Comparison of ENCODE assay signal across 13 cellular contexts in the genomic region with DNA sequence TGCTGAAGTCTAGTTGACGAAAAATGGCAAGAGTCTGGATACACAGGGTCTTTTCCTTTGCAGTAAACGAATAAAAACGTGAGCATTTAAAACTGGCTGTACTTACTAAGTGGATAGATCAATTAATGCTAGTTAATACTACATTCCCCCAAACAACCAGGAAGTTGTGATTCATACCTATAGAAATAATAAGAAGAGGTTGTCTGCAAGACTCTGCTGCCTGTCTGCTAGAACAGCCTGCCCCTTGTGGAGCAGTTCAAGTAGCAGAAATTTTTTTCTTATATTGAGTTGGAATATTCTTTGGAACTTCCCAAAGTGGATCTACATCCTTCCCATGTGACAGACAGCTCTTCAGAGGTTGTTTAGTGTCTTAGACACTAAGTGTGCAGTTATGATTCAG.
DNase-seq lines count a peak whose midpoint lies in the region; ATAC-seq, FAIRE-seq and TF ChIP-seq lines count a peak whose summit lies in the region.
"Had no signal": no experiment of that assay in that cellular context is flagged by ENCODE, and none has a peak within 500 bp of the region (broad histone marks: within the 10 kb centered on the region; RNA-seq: fewer than 3 reads in every experiment).

No MANE protein-coding gene starts in this region.

- H3K27me3 ChIP-seq in A673 (replicated peaks; ENCODE audit: insufficient read depth, low read depth, low read length, poor library complexity), result no peaks in the 10 kb centered on the region
- H3K27me3 ChIP-seq in dorsolateral prefrontal cortex, result no peaks in the 10 kb centered on the region

- no peak overlapping the region for H3K27ac ChIP-seq in A673 (ENCODE audit: low read depth, low read length, poor library complexity, severe bottlenecking)
- H3K27ac ChIP-seq in dorsolateral prefrontal cortex, result no peak overlapping the region

- H3K9me3 Mint-ChIP-seq in naive thymus-derived CD8-positive, alpha-beta T cell, result no peaks in the 10 kb centered on the region
- H3K9me3 Mint-ChIP-seq: activated naive CD8-positive, alpha-beta T cell treated with anti-CD3 and anti-CD28 coated beads for 36 hours; CD8-positive, alpha-beta memory T cell had no signal

- intact Hi-C loops in A673 (cut with micrococcal nuclease; ENCODE audit: unreplicated experiment) (no loop called here), dorsolateral prefrontal cortex (cut with DNase I) (no loop called here)

- no peak overlapping the region for H3K4me3 Mint-ChIP-seq in naive thymus-derived CD8-positive, alpha-beta T cell
- H3K4me3 Mint-ChIP-seq: activated naive CD8-positive, alpha-beta T cell treated with anti-CD3 and anti-CD28 coated beads for 36 hours; CD8-positive, alpha-beta memory T cell had no signal

- H3K4me3 ChIP-seq in A673 (ENCODE audit: low read depth, low read length, poor library complexity, severe bottlenecking), result no peak overlapping the region
- H3K4me3 ChIP-seq in foreskin fibroblast (ENCODE audit: low read depth in 1 of 2, low read length in 2 of 2), result no peak overlapping the region
- H3K4me3 ChIP-seq in dorsolateral prefrontal cortex, result no peak overlapping the region

- CTCF ChIA-PET in A673 (lab: Charles Lee), result no interaction called here

- TF ChIP-seq POLR2A in GM12892 (IDR thresholded peaks at IDR 0.05; ENCODE audit: low read depth, low read length), result no peak

- no peaks in the 10 kb centered on the region for H3K4me1 Mint-ChIP-seq in naive thymus-derived CD8-positive, alpha-beta T cell
- H3K4me1 Mint-ChIP-seq: activated naive CD8-positive, alpha-beta T cell treated with anti-CD3 and anti-CD28 coated beads for 36 hours; CD8-positive, alpha-beta memory T cell had no signal

- peak; percentile 23 for DNase-seq in A673 (ENCODE audit: low spot score)
- DNase-seq in GM12892 (ENCODE audit: insufficient read length), result no peak
- DNase-seq in SW480 (ENCODE audit: low spot score), result peak; percentile 44
- DNase-seq in foreskin fibroblast, result peak; percentile 46 to 68
- no peak for DNase-seq in SKM-1 (lab: John Stamatoyannopoulos, UW; ENCODE audit: unreplicated experiment)
- no peak for DNase-seq in NCI-H2081 treated with DMSO at 0.1 percent for 48 hours (lab: John Stamatoyannopoulos, UW)
- no peak for DNase-seq in naive thymus-derived CD8-positive, alpha-beta T cell
- DNase-seq in dorsolateral prefrontal cortex, result no peak
- DNase-seq: activated naive CD8-positive, alpha-beta T cell treated with anti-CD3 and anti-CD28 coated beads for 36 hours; CD8-positive, alpha-beta memory T cell; erythroblast; occipital lobe had no signal

- POLR2A ChIA-PET in A673 (lab: Charles Lee; ENCODE audit: low non-redundant PET), result no interaction called here
- POLR2A ChIA-PET in naive thymus-derived CD8-positive, alpha-beta T cell (lab: Charles Lee), result no interaction called here

- BruUV-seq in A673 (replicated peaks; lab: Mats Ljungman, UMichigan), result no TSS peak

- FAIRE-seq in GM12892 (lab: Jason Lieb, UNC), result peak; percentile 24

- H3K36me3 Mint-ChIP-seq in naive thymus-derived CD8-positive, alpha-beta T cell, result no peaks in the 10 kb centered on the region
- H3K36me3 Mint-ChIP-seq: activated naive CD8-positive, alpha-beta T cell treated with anti-CD3 and anti-CD28 coated beads for 36 hours; CD8-positive, alpha-beta memory T cell had no signal

- no peaks in the 10 kb centered on the region for H3K9me3 ChIP-seq in A673 (ENCODE audit: low read depth, low read length, poor library complexity, severe bottlenecking)

- H3K27ac Mint-ChIP-seq in naive thymus-derived CD8-positive, alpha-beta T cell, result no peak overlapping the region
- H3K27ac Mint-ChIP-seq: activated naive CD8-positive, alpha-beta T cell treated with anti-CD3 and anti-CD28 coated beads for 36 hours had no signal

- peaks cover 24% of the 10 kb centered on the region for H3K4me1 ChIP-seq in A673 (ENCODE audit: insufficient read depth, low read length, poor library complexity, severe bottlenecking)

- TF ChIP-seq CTCF in A673 (conservative IDR thresholded peaks at IDR 0.05; ENCODE audit: low read depth, low read length) (peak; percentile 43; the same call in 1 of the 2 replicates), foreskin fibroblast (IDR thresholded peaks at IDR 0.05; ENCODE audit: low read depth, low read length) (peak; percentile 38), dorsolateral prefrontal cortex (IDR thresholded peaks at IDR 0.05 in 54 of 56, conservative IDR thresholded peaks at IDR 0.05 in 2 of 56; ENCODE audit: low read depth in 1 of 56, partially characterized antibody in 56 of 56) (peak in 5 of 56 donors; percentile 4 to 21 (median 9))

- peaks cover 0 to 46% (median 13%) of the 10 kb centered on the region in 5 donors for H3K27me3 Mint-ChIP-seq in naive thymus-derived CD8-positive, alpha-beta T cell

- no peak for ATAC-seq in naive thymus-derived CD8-positive, alpha-beta T cell
- ATAC-seq: left lobe of liver had no signal

- peaks cover 5% of the 10 kb centered on the region for H3K36me3 ChIP-seq in A673 (ENCODE audit: insufficient read depth, low read length, poor library complexity, severe bottlenecking)

Comparison
In these comparisons a context has a peak if more than half of its experiments do, and no peak if none do; other contexts are left out.
1. DNase-seq: peak in A673 (single experiment), SW480 (single experiment) and foreskin fibroblast (2 of 2); none in GM12892 (single experiment), SKM-1 (single experiment), NCI-H2081 treated with DMSO at 0.1 percent for 48 hours (single experiment), naive thymus-derived CD8-positive, alpha-beta T cell (0 of 10) and dorsolateral prefrontal cortex (0 of 10).